In genomic region chr9:87148391-87149237, GRCh38 we compare ENCODE assay signal across 8 cellular contexts.
DNase-seq lines count a peak whose midpoint lies in the region; ATAC-seq and TF ChIP-seq lines count a peak whose summit lies in the region.

No MANE protein-coding gene starts in this region.

- no peak for TF ChIP-seq CTCF in left lung (IDR thresholded peaks at IDR 0.05)
- TF ChIP-seq CTCF in stomach (IDR thresholded peaks at IDR 0.05): no peak

- 15 to 19% (median 18%) methylated on average over 49 to 51 of the region's 51 CpGs for WGBS in stomach, 5 donors

- no peak for TF ChIP-seq EP300 in stomach (IDR thresholded peaks at IDR 0.05)

- H3K36me3 ChIP-seq in duodenal mucosa (ENCODE audit: control insufficient read depth in 1 of 2, insufficient read depth in 2 of 2, low read length in 2 of 2) (no peaks in the 10 kb centered on the region), left lung (no peaks in the 10 kb centered on the region), stomach (no peaks in the 10 kb centered on the region)

- H3K9me3 ChIP-seq in duodenal mucosa (ENCODE audit: control insufficient read depth in 1 of 2, low read length in 2 of 2) (no peaks in the 10 kb centered on the region), left lung (no peaks in the 10 kb centered on the region), stomach (no peaks in the 10 kb centered on the region)

- no peak for TF ChIP-seq POLR2A in stomach (IDR thresholded peaks at IDR 0.05)

- H3K27me3 ChIP-seq in duodenal mucosa (ENCODE audit: control insufficient read depth in 1 of 2, insufficient read depth in 2 of 2, low read length in 2 of 2) (peaks cover 4 to 10% of the 10 kb centered on the region in 2 donors), left lung (peaks cover 0 to 27% of the 10 kb centered on the region in 2 donors), stomach (peaks cover 0 to 5% (median 0%) of the 10 kb centered on the region in 3 donors)

- H3K9ac ChIP-seq in duodenal mucosa (ENCODE audit: low read depth in 1 of 2, low read length in 2 of 2): no peak overlapping the region

- ATAC-seq in left lung (peak; percentile 88), HG03342 (IDR thresholded peaks at IDR 0.05; ENCODE audit: unreplicated experiment) (no peak)

- intact Hi-C loops in left lung (cut with DNase I) (no loop called here), stomach (cut with DNase I; ENCODE audit: low total_unique reads) (no loop called here)

- H3K4me3 ChIP-seq in duodenal mucosa (ENCODE audit: low read depth in 1 of 2, low read length in 2 of 2): peak overlapping the region; percentile 42 to 46
- H3K4me3 ChIP-seq in left lung: peak overlapping the region; percentile 7 to 21
- H3K4me3 ChIP-seq in stomach: peak overlapping the region; percentile 28 to 45 (median 40)

- CTCF ChIA-PET in HEK293T (lab: Yijun Ruan, JAX): no interaction called here

- H3K27ac ChIP-seq in duodenal mucosa (ENCODE audit: low read depth, low read length) (peak overlapping the region; percentile 68), left lung (peak overlapping the region; percentile 70 to 74), stomach (peak overlapping the region; percentile 40 to 91 (median 85))

- POLR2A ChIA-PET in HEK293T (lab: Yijun Ruan, JAX): no interaction called here

- peak; percentile 17 for DNase-seq in DMS53 treated with DMSO at 0.1 percent for 48 hours (lab: John Stamatoyannopoulos, UW; ENCODE audit: unreplicated experiment)
- DNase-seq in NOMO-1 treated with dmso at 0.1 percent for 144 hours (lab: John Stamatoyannopoulos, UW; ENCODE audit: unreplicated experiment): peak; percentile 10
- peak; percentile 68 to 88 for DNase-seq in left lung
- DNase-seq in stomach: peak; percentile 74
- no peak for DNase-seq in HEK293T (ENCODE audit: extremely low spot score)
- DNase-seq in SHP77 treated with DMSO at 0.1 percent for 48 hours (lab: John Stamatoyannopoulos, UW): no peak

- no peaks in the 10 kb centered on the region for H3K4me1 ChIP-seq in duodenal mucosa (ENCODE audit: control insufficient read depth in 1 of 2, insufficient read depth in 2 of 2, low read length in 2 of 2)
- peaks cover 0 to 8% of the 10 kb centered on the region in 2 donors for H3K4me1 ChIP-seq in left lung
- H3K4me1 ChIP-seq in stomach: peaks cover 15 to 17% (median 15%) of the 10 kb centered on the region in 4 donors

TF ChIP-seq in HEK293T, 16 proteins besides CTCF, POLR2A, EP300 and RAD21:
- TF ChIP-seq ARNT (IDR thresholded peaks at IDR 0.05) (no peak), NFRKB (IDR thresholded peaks at IDR 0.05) (no peak), LEF1 (IDR thresholded peaks at IDR 0.05; ENCODE audit: borderline replicate concordance) (no peak), ELF4 (IDR thresholded peaks at IDR 0.05) (no peak), BHLHE40 (IDR thresholded peaks at IDR 0.05; ENCODE audit: borderline replicate concordance) (no peak), SUZ12 (IDR thresholded peaks at IDR 0.05) (no peak), L3MBTL2 (conservative IDR thresholded peaks at IDR 0.05) (no peak), HDGF (IDR thresholded peaks at IDR 0.05; ENCODE audit: borderline replicate concordance) (no peak), SP1 (IDR thresholded peaks at IDR 0.05) (no peak), FOXM1 (IDR thresholded peaks at IDR 0.05; ENCODE audit: borderline replicate concordance) (no peak)
- TF ChIP-seq, protein P1, sequence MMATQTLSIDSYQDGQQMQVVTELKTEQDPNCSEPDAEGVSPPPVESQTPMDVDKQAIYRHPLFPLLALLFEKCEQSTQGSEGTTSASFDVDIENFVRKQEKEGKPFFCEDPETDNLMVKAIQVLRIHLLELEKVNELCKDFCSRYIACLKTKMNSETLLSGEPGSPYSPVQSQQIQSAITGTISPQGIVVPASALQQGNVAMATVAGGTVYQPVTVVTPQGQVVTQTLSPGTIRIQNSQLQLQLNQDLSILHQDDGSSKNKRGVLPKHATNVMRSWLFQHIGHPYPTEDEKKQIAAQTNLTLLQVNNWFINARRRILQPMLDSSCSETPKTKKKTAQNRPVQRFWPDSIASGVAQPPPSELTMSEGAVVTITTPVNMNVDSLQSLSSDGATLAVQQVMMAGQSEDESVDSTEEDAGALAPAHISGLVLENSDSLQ (IDR thresholded peaks at IDR 0.05): no peak

Comparison
In these comparisons a context has a peak if more than half of its experiments do, and no peak if none do; other contexts are left out.
1. DNase-seq: peak in DMS53 treated with DMSO at 0.1 percent for 48 hours (single experiment), NOMO-1 treated with dmso at 0.1 percent for 144 hours (single experiment), left lung (2 of 2) and stomach (single experiment); none in HEK293T (single experiment) and SHP77 treated with DMSO at 0.1 percent for 48 hours (single experiment).
2. Peak in every context shown above with its lines, with median percentiles within 50 percentile points of each other: H3K27ac ChIP-seq and H3K4me3 ChIP-seq.